Comparison of ENCODE assay signal across 19 cellular contexts in genomic region chr12:81896771-81897170, GRCh38.
DNase-seq lines count a peak whose midpoint lies in the region; ATAC-seq and TF ChIP-seq lines count a peak whose summit lies in the region.
"Had no signal": no experiment of that assay in that cellular context is flagged by ENCODE, and none has a peak within 500 bp of the region (broad histone marks: within the 10 kb centered on the region; RNA-seq: fewer than 3 reads in every experiment).

No MANE protein-coding gene starts in this region.

- H3K4me3 ChIP-seq in fibroblast of mammary gland (ENCODE audit: control insufficient read depth, low read depth, low read length), result no peak overlapping the region
- H3K4me3 ChIP-seq: prostate gland, tibial nerve had no signal

- ATAC-seq in HG02763 (IDR thresholded peaks at IDR 0.05; ENCODE audit: unreplicated experiment), result no peak
- ATAC-seq in HG02759 (IDR thresholded peaks at IDR 0.05; ENCODE audit: unreplicated experiment), result no peak
- ATAC-seq: natural killer cell; stimulated activated memory B cell treated with anti-CD40 and anti-IgM and Interleukin-4, amounts not matched to agents 10 μg/mL and 1 μg/mL and 100 μg/mL, for 72 hours had no signal

- TF ChIP-seq CTCF in fibroblast of mammary gland (conservative IDR thresholded peaks at IDR 0.05; ENCODE audit: control insufficient read depth, insufficient read depth, low read depth, low read length), result no peak

- peak; percentile 3 for DNase-seq in NCI-H1105 (lab: John Stamatoyannopoulos, UW)
- DNase-seq in NCI-H1105 treated with DMSO at 0.1 percent for 48 hours (lab: John Stamatoyannopoulos, UW), result no peak
- peak; percentile 6 for DNase-seq in stimulated activated CD4-positive, alpha-beta T cell treated with anti-CD3 and anti-CD28 coated beads, Interleukin-1b, Interleukin-23, amount 100 ng/mL, for 48 hours
- no peak for DNase-seq in stimulated activated CD4-positive, alpha-beta T cell treated with anti-CD3 and anti-CD28 coated beads, Interleukin-4, amount 100 ng/mL, for 4 hours
- peak; percentile 7 for DNase-seq in fibroblast of mammary gland (ENCODE audit: low read depth)
- DNase-seq in iPS-NIHi7 (ENCODE audit: extremely low spot score), result no peak
- DNase-seq: activated effector memory CD4-positive, alpha-beta T cell treated with Interleukin-2 at 50 U/mL for 16 hours; anterior cingulate cortex; HCEC 1CT; KBM-7; mammary epithelial cell; MV-4-11; natural killer cell; NK-92 treated with Interleukin-12 subunit alpha and Interleukin-12 subunit beta, amount 100 ng/mL, for 24 hours had no signal

Comparison
In these comparisons a context has a peak if more than half of its experiments do, and no peak if none do; other contexts are left out.
1. DNase-seq: peak in NCI-H1105 (single experiment), stimulated activated CD4-positive, alpha-beta T cell treated with anti-CD3 and anti-CD28 coated beads, Interleukin-1b, Interleukin-23, amount 100 ng/mL, for 48 hours (single experiment) and fibroblast of mammary gland (single experiment); none in NCI-H1105 treated with DMSO at 0.1 percent for 48 hours (single experiment), stimulated activated CD4-positive, alpha-beta T cell treated with anti-CD3 and anti-CD28 coated beads, Interleukin-4, amount 100 ng/mL, for 4 hours (0 of 2) and iPS-NIHi7 (single experiment).